Comparison of ENCODE assay signal across 1 cellular context in the genomic region with DNA sequence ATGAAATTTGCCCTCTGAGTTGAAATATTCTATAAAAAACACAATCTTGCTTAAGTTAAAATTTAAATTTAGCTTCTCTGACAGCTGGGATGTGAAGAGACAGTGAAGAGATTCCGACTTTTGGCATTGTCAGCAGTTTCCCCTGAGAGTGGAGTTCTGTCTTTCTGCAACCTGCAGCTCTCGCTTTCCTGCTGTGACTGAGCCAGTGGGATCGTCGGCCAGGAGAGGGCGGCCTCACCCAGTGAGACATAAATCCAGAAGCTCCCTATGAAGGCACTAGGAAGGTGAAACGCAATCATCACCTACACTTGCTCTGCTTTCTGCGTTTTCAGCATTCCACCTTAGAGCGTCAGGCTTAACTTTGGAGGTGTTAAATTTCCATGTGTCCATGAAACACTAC.
A peak's percentile ranks its signal among the peaks of the same experiment; 100 is the strongest.
TF ChIP-seq lines count a peak whose summit lies in the region.

No MANE protein-coding gene starts in this region.

TF ChIP-seq in GM12878, 131 proteins besides CTCF, POLR2A, EP300 and RAD21 (continued from another document):
- TF ChIP-seq SMC3 (IDR thresholded peaks at IDR 0.05; ENCODE audit: borderline replicate concordance, low read length) (peak; percentile 12; the same call in 1 of the 2 replicates), TAF1 (IDR thresholded peaks at IDR 0.05; ENCODE audit: borderline replicate concordance, low read depth, low read length) (no peak), STAT3 (IDR thresholded peaks at IDR 0.05; ENCODE audit: low read depth, low read length) (no peak)
